Comparison of ENCODE assay signal across 30 cellular contexts in the genomic region with DNA sequence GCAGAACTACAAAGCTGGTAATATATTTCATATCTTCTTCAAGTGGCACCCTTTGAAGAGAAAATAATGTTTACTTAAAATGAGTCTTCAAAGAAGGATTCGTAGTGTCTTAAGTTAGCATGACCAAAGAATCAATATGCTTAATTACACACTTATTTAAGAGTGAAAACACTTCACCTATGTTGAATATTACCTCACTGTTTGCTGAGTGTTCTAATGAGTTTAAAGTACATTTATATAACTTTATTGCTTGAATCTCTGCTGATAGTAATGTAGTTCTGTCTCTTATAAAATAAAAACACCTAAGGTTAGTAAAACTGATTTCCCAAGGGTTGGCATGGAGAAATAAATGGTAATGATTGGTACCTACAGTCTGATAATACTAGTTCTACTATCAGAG.
"Had no signal": no experiment of that assay in that cellular context is flagged by ENCODE, and none has a peak within 500 bp of the region (broad histone marks: within the 10 kb centered on the region; RNA-seq: fewer than 3 reads in every experiment).

No MANE protein-coding gene starts in this region.

- H3K9me3 ChIP-seq: body of pancreas, breast epithelium, SJSA1, SK-N-SH had no signal

- DNase-seq: activated B cell treated with CpG ODN at 0.5 μM for 24 hours; activated CD4-positive, alpha-beta memory T cell treated with anti-CD3 and anti-CD28 coated beads for 36 hours; activated CD4-positive, alpha-beta T cell treated with anti-CD3 and anti-CD28 coated beads for 4 hours; activated CD4-positive, alpha-beta T cell treated with anti-CD3 and anti-CD28 coated beads, Interleukin-2, amount 50 U/mL, for 1 hour; activated CD4-positive, CD25-positive, alpha-beta regulatory T cell treated with anti-CD3 and anti-CD28 coated beads, Interleukin-2, amount 50 U/mL, for 72 hours; activated CD8-positive, alpha-beta memory T cell treated with anti-CD3 and anti-CD28 coated beads, Interleukin-2, amount 10 ng/mL, durations not matched to agents 7 days and 5 days; activated CD8-positive, alpha-beta memory T cell treated with anti-CD3 and anti-CD28 coated beads, Interleukin-2, amount 50 U/mL, for 48 hours; activated effector memory CD4-positive, alpha-beta T cell treated with Interleukin-2 at 50 U/mL for 16 hours; activated naive CD4-positive, alpha-beta T cell treated with anti-CD3 and anti-CD28 coated beads, Interleukin-2, amount 50 U/mL, for 16 hours; activated naive CD8-positive, alpha-beta T cell treated with anti-CD3 and anti-CD28 coated beads, Interleukin-2, amount 10 ng/mL, durations not matched to agents 7 days and 5 days; activated T-cell treated with anti-CD3 and anti-CD28 coated beads, Interleukin-2, amount 50 U/mL, for 48 hours; body of pancreas; Karpas-422; KBM-7; NCI-H1105 treated with DMSO at 0.1 percent for 48 hours; NCI-H1436; NCI-H1694 treated with DMSO at 0.1 percent for 48 hours; NCI-H2029; NCI-H2171 treated with DMSO at 0.1 percent for 48 hours; NCI-H2227 treated with DMSO at 0.1 percent for 48 hours; NCI-H446; NCI-H524 treated with DMSO at 0.1 percent for 48 hours; SHP77 treated with DMSO at 0.1 percent for 48 hours; SK-N-SH; T-cell; T-helper 17 cell had no signal

- H3K27me3 Mint-ChIP-seq: activated B cell treated with CpG ODN at 0.5 μM for 24 hours; activated CD4-positive, alpha-beta memory T cell treated with anti-CD3 and anti-CD28 coated beads for 36 hours; activated CD8-positive, alpha-beta memory T cell treated with anti-CD3 and anti-CD28 coated beads, Interleukin-2, amount 10 ng/mL, durations not matched to agents 7 days and 5 days; activated naive CD8-positive, alpha-beta T cell treated with anti-CD3 and anti-CD28 coated beads, Interleukin-2, amount 10 ng/mL, durations not matched to agents 7 days and 5 days; T-cell; T-helper 17 cell had no signal

- H3K27me3 ChIP-seq: body of pancreas, breast epithelium, SJSA1 had no signal

- H3K9me3 Mint-ChIP-seq: activated B cell treated with CpG ODN at 0.5 μM for 24 hours; activated CD4-positive, alpha-beta memory T cell treated with anti-CD3 and anti-CD28 coated beads for 36 hours; T-cell had no signal

- ATAC-seq: activated CD8-positive, alpha-beta memory T cell treated with anti-CD3 and anti-CD28 coated beads, Interleukin-2, amount 10 ng/mL, durations not matched to agents 7 days and 5 days; body of pancreas; Panc1; T-cell; T-helper 17 cell had no signal

- H3K4me3 Mint-ChIP-seq: activated B cell treated with CpG ODN at 0.5 μM for 24 hours; activated CD4-positive, alpha-beta memory T cell treated with anti-CD3 and anti-CD28 coated beads for 36 hours; activated CD8-positive, alpha-beta memory T cell treated with anti-CD3 and anti-CD28 coated beads, Interleukin-2, amount 10 ng/mL, durations not matched to agents 7 days and 5 days; activated naive CD8-positive, alpha-beta T cell treated with anti-CD3 and anti-CD28 coated beads, Interleukin-2, amount 10 ng/mL, durations not matched to agents 7 days and 5 days; T-cell; T-helper 17 cell had no signal

- H3K36me3 ChIP-seq: breast epithelium, SJSA1 had no signal

- H3K4me1 ChIP-seq: breast epithelium, SJSA1 had no signal

- H3K4me3 ChIP-seq: body of pancreas, breast epithelium, SJSA1 had no signal

- H3K27ac ChIP-seq: breast epithelium, SJSA1, VCaP had no signal

- H3K27ac Mint-ChIP-seq: activated B cell treated with CpG ODN at 0.5 μM for 24 hours; activated CD4-positive, alpha-beta memory T cell treated with anti-CD3 and anti-CD28 coated beads for 36 hours; activated CD8-positive, alpha-beta memory T cell treated with anti-CD3 and anti-CD28 coated beads, Interleukin-2, amount 10 ng/mL, durations not matched to agents 7 days and 5 days; activated naive CD8-positive, alpha-beta T cell treated with anti-CD3 and anti-CD28 coated beads, Interleukin-2, amount 10 ng/mL, durations not matched to agents 7 days and 5 days; T-cell; T-helper 17 cell had no signal
